In the genomic region with DNA sequence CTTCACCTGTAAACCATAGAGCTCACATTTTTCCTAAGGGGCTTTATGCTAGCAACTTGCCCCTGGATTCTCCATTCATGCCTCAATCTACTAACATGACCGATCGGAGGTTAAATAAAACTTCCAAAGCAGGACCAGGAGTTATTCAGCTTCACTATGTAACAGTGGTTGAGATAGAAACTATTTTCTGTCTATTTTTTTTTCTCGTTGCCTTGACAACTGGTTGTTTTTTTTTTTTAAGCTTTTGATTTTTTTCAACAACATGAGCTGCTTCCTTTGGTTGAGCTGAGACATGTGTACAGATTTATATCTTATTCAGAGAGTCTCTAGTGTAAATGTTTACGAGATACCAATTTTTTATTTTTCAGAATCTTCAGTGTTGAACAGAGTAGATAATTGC, we compare ENCODE assay signal across 10 cellular contexts.
A peak's percentile ranks its signal among the peaks of the same experiment; 100 is the strongest.
DNase-seq lines count a peak whose midpoint lies in the region; ATAC-seq and TF ChIP-seq lines count a peak whose summit lies in the region.
"Had no signal": no experiment of that assay in that cellular context is flagged by ENCODE, and none has a peak within 500 bp of the region (broad histone marks: within the 10 kb centered on the region; RNA-seq: fewer than 3 reads in every experiment).

No MANE protein-coding gene starts in this region.

- no peak overlapping the region for H3K4me3 ChIP-seq in skeletal muscle tissue (ENCODE audit: low read length in 3 of 3)

- H3K9me3 ChIP-seq in skeletal muscle tissue (ENCODE audit: control insufficient read depth in 3 of 3, low read length in 3 of 3), result no peaks in the 10 kb centered on the region

- CTCF ChIA-PET in activated CD8-positive, alpha-beta T cell treated with anti-CD3 and anti-CD28 coated beads for 36 hours (lab: Charles Lee), result interaction anchor here (0.6 to 2.2 kb wide), 4 partner anchors 48 to 307 kb away, joined by 3 to 8 read pairs (median 4); no protein-coding TSS in a partner anchor

- H3K27me3 Mint-ChIP-seq in activated CD4-positive, alpha-beta T cell treated with anti-CD3 and anti-CD28 coated beads, Interleukin-2, amount 10 ng/mL, durations not matched to agents 24 days and 14 days, result no peaks in the 10 kb centered on the region
- H3K27me3 Mint-ChIP-seq in activated CD8-positive, alpha-beta T cell treated with anti-CD3 and anti-CD28 coated beads for 36 hours, result no peaks in the 10 kb centered on the region

- peak overlapping the region; percentile 83 for H3K27ac Mint-ChIP-seq in activated CD4-positive, alpha-beta T cell treated with anti-CD3 and anti-CD28 coated beads, Interleukin-2, amount 10 ng/mL, durations not matched to agents 24 days and 14 days
- H3K27ac Mint-ChIP-seq in activated CD8-positive, alpha-beta T cell treated with anti-CD3 and anti-CD28 coated beads for 36 hours, result peak overlapping the region; percentile 56

- peak overlapping the region; percentile 28 for H3K27ac ChIP-seq in skeletal muscle tissue (ENCODE audit: low read depth, low read length)

- no peaks in the 10 kb centered on the region for H3K36me3 ChIP-seq in skeletal muscle tissue (ENCODE audit: control insufficient read depth in 3 of 3, insufficient read depth in 3 of 3, low read length in 3 of 3)

- POLR2A ChIA-PET in activated CD8-positive, alpha-beta T cell treated with anti-CD3 and anti-CD28 coated beads for 36 hours (lab: Charles Lee), result interaction anchor here (1.3 kb wide), 1 partner anchor 9 kb away, joined by 3 read pairs; no protein-coding TSS in a partner anchor

- no peak overlapping the region for H3K4me3 Mint-ChIP-seq in activated CD4-positive, alpha-beta T cell treated with anti-CD3 and anti-CD28 coated beads, Interleukin-2, amount 10 ng/mL, durations not matched to agents 24 days and 14 days
- no peak overlapping the region for H3K4me3 Mint-ChIP-seq in activated CD8-positive, alpha-beta T cell treated with anti-CD3 and anti-CD28 coated beads for 36 hours
- H3K4me3 Mint-ChIP-seq: neural crest cell had no signal

- no peak overlapping the region for H3K9ac ChIP-seq in skeletal muscle tissue (ENCODE audit: low read depth in 1 of 3, low read length in 3 of 3)

- peak; percentile 66 for ATAC-seq in activated CD8-positive, alpha-beta T cell treated with anti-CD3 and anti-CD28 coated beads for 36 hours
- no peak for ATAC-seq in HG02763 (IDR thresholded peaks at IDR 0.05; ENCODE audit: unreplicated experiment)

- H3K9me3 Mint-ChIP-seq in activated CD4-positive, alpha-beta T cell treated with anti-CD3 and anti-CD28 coated beads, Interleukin-2, amount 10 ng/mL, durations not matched to agents 24 days and 14 days, result peaks cover 7% of the 10 kb centered on the region
- H3K9me3 Mint-ChIP-seq in activated CD8-positive, alpha-beta T cell treated with anti-CD3 and anti-CD28 coated beads for 36 hours, result peaks cover 8% of the 10 kb centered on the region
- H3K9me3 Mint-ChIP-seq: neural crest cell had no signal

- intact Hi-C loops in activated CD4-positive, alpha-beta T cell treated with anti-CD3 and anti-CD28 coated beads, Interleukin-2, amount 10 ng/mL, durations not matched to agents 24 days and 14 days (cut with micrococcal nuclease), result loop anchor here (1.0 kb wide), 1 partner anchor 8 kb away; no protein-coding TSS in a partner anchor
- intact Hi-C loops in activated CD8-positive, alpha-beta T cell treated with anti-CD3 and anti-CD28 coated beads for 36 hours (cut with micrococcal nuclease), result no loop called here

- peaks cover 10 to 24% (median 12%) of the 10 kb centered on the region in 3 donors for H3K4me1 ChIP-seq in skeletal muscle tissue (ENCODE audit: control insufficient read depth in 3 of 3, insufficient read depth in 3 of 3, low read length in 3 of 3)

- H3K36me3 Mint-ChIP-seq in activated CD4-positive, alpha-beta T cell treated with anti-CD3 and anti-CD28 coated beads, Interleukin-2, amount 10 ng/mL, durations not matched to agents 24 days and 14 days (ENCODE audit: low read depth), result peaks cover 5% of the 10 kb centered on the region
- H3K36me3 Mint-ChIP-seq in activated CD8-positive, alpha-beta T cell treated with anti-CD3 and anti-CD28 coated beads for 36 hours (ENCODE audit: low read depth), result peaks cover 6% of the 10 kb centered on the region

- H3K4me1 Mint-ChIP-seq in activated CD4-positive, alpha-beta T cell treated with anti-CD3 and anti-CD28 coated beads, Interleukin-2, amount 10 ng/mL, durations not matched to agents 24 days and 14 days, result peaks cover 22% of the 10 kb centered on the region
- peaks cover 26% of the 10 kb centered on the region for H3K4me1 Mint-ChIP-seq in activated CD8-positive, alpha-beta T cell treated with anti-CD3 and anti-CD28 coated beads for 36 hours (ENCODE audit: low read depth)

- no peak for TF ChIP-seq CTCF in activated CD8-positive, alpha-beta T cell treated with anti-CD3 and anti-CD28 coated beads for 36 hours (IDR thresholded peaks at IDR 0.05)

- no peaks in the 10 kb centered on the region for H3K27me3 ChIP-seq in skeletal muscle tissue (ENCODE audit: control insufficient read depth in 3 of 3, insufficient read depth in 3 of 3, low read length in 3 of 3)

- peak; percentile 63 for DNase-seq in activated CD4-positive, alpha-beta T cell treated with anti-CD3 and anti-CD28 coated beads, Interleukin-2, amount 10 ng/mL, durations not matched to agents 24 days and 14 days
- DNase-seq in activated CD4-positive, alpha-beta T cell treated with anti-CD3 and anti-CD28 coated beads, Interleukin-2, amount 50 U/mL, for 1 hour, result no peak
- no peak for DNase-seq in activated CD8-positive, alpha-beta T cell treated with anti-CD3 and anti-CD28 coated beads for 36 hours
- DNase-seq in fibroblast of peridontal ligament (ENCODE audit: extremely low read depth) (peak; percentile 77), NCI-H1048 (lab: John Stamatoyannopoulos, UW) (no peak)
- DNase-seq in stimulated activated CD4-positive, alpha-beta T cell treated with anti-CD3 and anti-CD28 coated beads, Interleukin-1b, Interleukin-23, amount 100 ng/mL, for 48 hours, result no peak
- DNase-seq: ACHN had no signal

Comparison
In these comparisons a context has a peak if more than half of its experiments do, and no peak if none do; other contexts are left out.
1. DNase-seq: peak in activated CD4-positive, alpha-beta T cell treated with anti-CD3 and anti-CD28 coated beads, Interleukin-2, amount 10 ng/mL, durations not matched to agents 24 days and 14 days (single experiment) and fibroblast of peridontal ligament (single experiment); none in activated CD4-positive, alpha-beta T cell treated with anti-CD3 and anti-CD28 coated beads, Interleukin-2, amount 50 U/mL, for 1 hour (single experiment), activated CD8-positive, alpha-beta T cell treated with anti-CD3 and anti-CD28 coated beads for 36 hours (single experiment), NCI-H1048 (single experiment) and stimulated activated CD4-positive, alpha-beta T cell treated with anti-CD3 and anti-CD28 coated beads, Interleukin-1b, Interleukin-23, amount 100 ng/mL, for 48 hours (single experiment).